Comparison of ENCODE assay signal across 1 cellular context in genomic region chr17:40106760-40107265, GRCh38.
TF ChIP-seq lines count a peak whose summit lies in the region.

No MANE protein-coding gene starts in this region.

TF ChIP-seq in H1, 55 proteins besides CTCF, POLR2A, EP300 and RAD21:
- TF ChIP-seq SIRT6 (IDR thresholded peaks at IDR 0.05; ENCODE audit: low read length) (no peak), ASH2L (IDR thresholded peaks at IDR 0.05; ENCODE audit: low read length) (peak; percentile 63), CHD2 (IDR thresholded peaks at IDR 0.05; ENCODE audit: low read length) (0 out of 2 replicates have a peak, but pooled peaks have one; percentile 16)
TF ChIP-seq in H1: peak in this region for 2.
